ENCODE assay signal across 8 cellular contexts in the genomic region with DNA sequence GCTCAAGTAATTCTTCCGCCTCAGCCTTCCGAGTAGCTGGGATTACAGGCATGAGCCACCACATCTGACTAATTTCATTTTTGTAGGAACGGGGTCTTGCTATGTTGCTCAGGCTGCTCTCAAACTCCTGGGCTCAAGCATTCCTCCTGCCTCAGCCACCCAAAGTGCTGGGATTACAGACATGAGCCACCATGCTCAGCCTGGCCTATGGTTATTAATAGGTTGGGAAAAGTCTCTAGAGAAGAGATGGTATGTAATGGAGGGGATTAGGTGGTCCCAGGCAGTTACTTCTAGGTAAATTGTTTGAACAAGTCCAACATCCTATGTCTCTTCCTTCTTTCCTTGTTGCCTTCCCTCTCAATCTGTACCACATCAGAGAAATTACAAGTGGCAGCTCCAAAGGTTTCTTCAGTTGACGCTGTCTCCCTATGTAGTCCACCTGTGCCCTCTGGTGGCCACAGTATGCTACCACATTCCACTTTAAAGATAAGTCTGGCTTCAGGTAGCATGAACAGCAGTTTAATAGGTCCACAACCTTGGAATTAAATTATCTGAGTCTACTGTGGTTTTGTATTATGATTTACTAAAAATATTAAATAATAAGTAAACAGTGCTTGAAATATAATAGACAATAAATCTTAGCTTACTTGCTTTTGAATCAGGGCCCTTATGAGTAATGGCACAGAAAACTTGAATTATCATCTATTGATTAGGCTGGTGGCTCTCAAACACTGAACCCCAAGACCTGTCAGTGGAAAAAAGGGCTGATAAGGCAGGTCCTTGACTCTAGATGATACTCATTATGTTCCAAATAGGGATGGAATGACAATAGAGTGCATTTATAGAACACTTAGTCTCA. TPM values are rescaled to one million over a fixed set of nuclear protein-coding genes. Genes with fewer than 3 reads are reported as not detected.
DNase-seq lines count a peak whose midpoint lies in the region; ATAC-seq and TF ChIP-seq lines count a peak whose summit lies in the region.

No MANE protein-coding gene starts in this region.

- peaks cover 5% of the 10 kb centered on the region for H3K36me3 Mint-ChIP-seq in endothelial cell (ENCODE audit: low read depth, unreplicated experiment)
- no peaks in the 10 kb centered on the region for H3K36me3 Mint-ChIP-seq in stimulated activated effector memory CD8-positive, alpha-beta T cell treated with anti-CD3 and anti-CD28 coated beads, Interleukin-12 subunit alpha, Interleukin-12 subunit beta, amount 100 ng/mL, for 72 hours

- TF ChIP-seq CTCF in AG10803 (conservative IDR thresholded peaks at IDR 0.05; ENCODE audit: low read length) (peak; percentile 96), endothelial cell (IDR thresholded peaks at IDR 0.05; ENCODE audit: unreplicated experiment) (peak; percentile 84), mucosa of descending colon (IDR thresholded peaks at IDR 0.05) (peak; percentile 82)

- H3K27ac Mint-ChIP-seq in endothelial cell (ENCODE audit: unreplicated experiment) = no peak overlapping the region
- no peak overlapping the region for H3K27ac Mint-ChIP-seq in stimulated activated effector memory CD8-positive, alpha-beta T cell treated with anti-CD3 and anti-CD28 coated beads, Interleukin-12 subunit alpha, Interleukin-12 subunit beta, amount 100 ng/mL, for 72 hours

- H3K4me3 ChIP-seq in AG10803 (ENCODE audit: low read length) = no peak overlapping the region
- H3K4me3 ChIP-seq in mucosa of descending colon = no peak overlapping the region

- peak; percentile 97 for ATAC-seq in mucosa of descending colon
- ATAC-seq in stimulated activated effector memory CD8-positive, alpha-beta T cell treated with anti-CD3 and anti-CD28 coated beads, Interleukin-12 subunit alpha, Interleukin-12 subunit beta, amount 100 ng/mL, for 72 hours = peak; percentile 78

- no peaks in the 10 kb centered on the region for H3K9me3 Mint-ChIP-seq in endothelial cell (ENCODE audit: unreplicated experiment)
- no peaks in the 10 kb centered on the region for H3K9me3 Mint-ChIP-seq in stimulated activated effector memory CD8-positive, alpha-beta T cell treated with anti-CD3 and anti-CD28 coated beads, Interleukin-12 subunit alpha, Interleukin-12 subunit beta, amount 100 ng/mL, for 72 hours

- DNase-seq in AG10803 (ENCODE audit: low read depth) = peak; percentile 73
- peak; percentile 39 for DNase-seq in GM19238 (ENCODE audit: insufficient read length, low spot score)
- DNase-seq in HS-5 (ENCODE audit: low read depth) = peak; percentile 28
- DNase-seq in NOMO-1 treated with DMSO at 0.1 percent for 48 hours (lab: John Stamatoyannopoulos, UW; ENCODE audit: unreplicated experiment) = peak; percentile 57
- peak; percentile 43 for DNase-seq in activated CD8-positive, alpha-beta memory T cell treated with anti-CD3 and anti-CD28 coated beads for 4 hours (ENCODE audit: low read depth in 2 of 2)
- DNase-seq in endothelial cell (ENCODE audit: low spot score) = peak; percentile 66
- peak in 2 of 3 donors; percentile 71 to 86 for DNase-seq in mucosa of descending colon
- DNase-seq in stimulated activated effector memory CD8-positive, alpha-beta T cell treated with anti-CD3 and anti-CD28 coated beads, Interleukin-12 subunit alpha, Interleukin-12 subunit beta, amount 100 ng/mL, for 72 hours (ENCODE audit: low spot score in 2 of 2) = peak; percentile 45 to 68

- peaks cover 25% of the 10 kb centered on the region for H3K4me1 Mint-ChIP-seq in endothelial cell (ENCODE audit: unreplicated experiment)
- no peaks in the 10 kb centered on the region for H3K4me1 Mint-ChIP-seq in stimulated activated effector memory CD8-positive, alpha-beta T cell treated with anti-CD3 and anti-CD28 coated beads, Interleukin-12 subunit alpha, Interleukin-12 subunit beta, amount 100 ng/mL, for 72 hours

- peaks cover 1% of the 10 kb centered on the region for H3K27me3 Mint-ChIP-seq in endothelial cell (ENCODE audit: unreplicated experiment)

- H3K9me3 ChIP-seq in mucosa of descending colon = no peaks in the 10 kb centered on the region

- no peaks in the 10 kb centered on the region for H3K36me3 ChIP-seq in mucosa of descending colon (ENCODE audit: low read depth)

- no peaks in the 10 kb centered on the region for H3K4me1 ChIP-seq in mucosa of descending colon (ENCODE audit: low read depth)

- H3K4me3 Mint-ChIP-seq in endothelial cell (ENCODE audit: unreplicated experiment) = no peak overlapping the region
- H3K4me3 Mint-ChIP-seq in stimulated activated effector memory CD8-positive, alpha-beta T cell treated with anti-CD3 and anti-CD28 coated beads, Interleukin-12 subunit alpha, Interleukin-12 subunit beta, amount 100 ng/mL, for 72 hours = no peak overlapping the region

- intact Hi-C loops in mucosa of descending colon (cut with DNase I, micrococcal nuclease) = loop anchor here (10.0 kb wide), 2 partner anchors 156 to 356 kb away; no protein-coding TSS in a partner anchor

RNA-seq across cellular contexts. Expression of a gene that starts 9.7 kb away (rescaled TPM):
- total RNA-seq in endothelial cell (ENCODE audit: unreplicated experiment) (3.5 TPM), mucosa of descending colon (1 to 10 TPM; 3.0 to 4.3 (median 4.2) TPM)

RNA-seq across cellular contexts. Expression of a gene that starts 9.8 kb away (rescaled TPM):
- total RNA-seq in endothelial cell (ENCODE audit: unreplicated experiment) (55.7 TPM), mucosa of descending colon (10 to 100 TPM; 25.7 to 37.5 (median 31.2) TPM)

RNA-seq across cellular contexts. Expression of a gene that starts 30.2 kb away (rescaled TPM):
- total RNA-seq in endothelial cell (ENCODE audit: unreplicated experiment) = 22.2 TPM
- 1,000 to 10,000 TPM in 1 of 3 donors, 100 to 1,000 TPM in 2; 562 to 1,399 (median 853) TPM for total RNA-seq in mucosa of descending colon

RNA-seq across cellular contexts. Expression of a gene that starts 46.2 kb away (rescaled TPM):
- total RNA-seq in endothelial cell (ENCODE audit: unreplicated experiment) (not detected), mucosa of descending colon (1 to 10 TPM; 1.6 to 7.3 (median 3.4) TPM)

Comparison
In these comparisons a context has a peak if more than half of its experiments do, and no peak if none do; other contexts are left out.
1. DNase-seq: peak in every context shown above with its lines; median percentile 78 in mucosa of descending colon; 73 in AG10803; 66 in endothelial cell; 57 in NOMO-1 treated with DMSO at 0.1 percent for 48 hours; 56 in stimulated activated effector memory CD8-positive, alpha-beta T cell treated with anti-CD3 and anti-CD28 coated beads, Interleukin-12 subunit alpha, Interleukin-12 subunit beta, amount 100 ng/mL, for 72 hours; 43 in activated CD8-positive, alpha-beta memory T cell treated with anti-CD3 and anti-CD28 coated beads for 4 hours; 39 in GM19238; 28 in HS-5.
2. RNA of a gene that starts 30.2 kb away (total RNA-seq): 562 to 1,399 TPM in mucosa of descending colon; 22.2 TPM in endothelial cell (single experiment); every median in the first group is over 10 times any median in the second.
3. Peak in every context shown above with its lines, with median percentiles within 50 percentile points of each other: CTCF ChIP-seq.